In the genomic region with DNA sequence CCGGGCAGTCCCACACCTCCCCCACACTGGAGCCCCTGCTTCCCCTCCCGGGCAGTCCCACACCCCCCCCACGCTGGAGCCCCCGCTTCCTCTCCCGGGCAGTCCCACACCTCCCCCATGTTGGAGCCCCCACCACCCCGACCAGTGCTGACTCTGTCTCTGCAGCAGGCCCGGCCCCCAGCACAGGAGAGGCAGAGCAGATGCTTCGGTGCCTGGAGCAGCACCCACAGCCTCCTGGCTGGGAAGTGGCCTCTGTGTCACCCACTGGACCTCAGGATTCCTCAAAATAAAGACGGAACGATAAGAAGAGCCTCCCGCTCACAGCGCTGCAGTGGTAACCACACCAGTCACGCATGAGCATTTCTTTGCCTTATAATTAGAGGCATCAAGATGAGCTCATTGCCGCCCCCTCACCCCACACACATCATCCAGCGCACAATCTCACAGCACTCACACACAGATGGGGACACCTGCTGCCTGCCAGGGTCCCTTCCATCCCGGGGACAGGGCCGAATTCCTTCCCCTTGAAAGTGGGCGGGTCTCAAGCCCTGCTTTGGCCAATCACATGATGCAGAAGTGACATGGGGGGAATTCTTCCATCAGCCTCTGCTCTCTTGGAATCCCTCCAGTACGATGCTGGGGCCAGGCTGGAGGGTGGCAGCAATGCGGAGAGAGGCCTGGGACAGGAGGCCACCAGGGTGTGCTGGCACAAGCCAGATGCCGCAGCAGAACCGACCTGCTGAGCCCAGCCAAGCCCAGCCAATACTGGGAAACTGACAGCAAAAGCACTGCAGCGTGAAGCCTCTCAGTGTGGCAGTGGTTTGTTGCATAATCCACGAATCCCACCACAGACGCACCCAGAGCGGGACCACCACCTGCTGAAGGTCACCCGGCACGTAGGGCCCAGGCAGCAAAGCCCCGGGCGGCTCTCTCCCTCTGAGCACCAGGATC, we compare ENCODE assay signal across 2 cellular contexts.
TF ChIP-seq lines count a peak whose summit lies in the region.

No MANE protein-coding gene starts in this region.

TF ChIP-seq in HEK293T, 16 proteins besides CTCF, POLR2A, EP300 and RAD21:
- 0 out of 2 replicates have a peak, but pooled peaks have one; percentile 18 for TF ChIP-seq L3MBTL2 (conservative IDR thresholded peaks at IDR 0.05)
- no peak for TF ChIP-seq ZNF384 (IDR thresholded peaks at IDR 0.05)

TF ChIP-seq in GM12878, 131 proteins besides CTCF, POLR2A, EP300 and RAD21:
- TF ChIP-seq BCL11A (IDR thresholded peaks at IDR 0.05; ENCODE audit: low read depth, low read length), result peak; percentile 88
- TF ChIP-seq CREM (IDR thresholded peaks at IDR 0.05; ENCODE audit: low read depth), result peak; percentile 65; the same call in 1 of the 2 replicates
- 0 out of 2 replicates have a peak, but pooled peaks have one; percentile 6 for TF ChIP-seq RELB (IDR thresholded peaks at IDR 0.05; ENCODE audit: low read depth)
- peak; percentile 81 for TF ChIP-seq TCF12 (IDR thresholded peaks at IDR 0.05; ENCODE audit: low read depth, low read length)
- TF ChIP-seq RUNX3 (IDR thresholded peaks at IDR 0.05; ENCODE audit: low read length), result peak; percentile 94
- TF ChIP-seq YY1 (IDR thresholded peaks at IDR 0.05; ENCODE audit: low read depth, low read length), result 0 out of 2 replicates have a peak, but pooled peaks have one; percentile 12
- TF ChIP-seq, protein P1, sequence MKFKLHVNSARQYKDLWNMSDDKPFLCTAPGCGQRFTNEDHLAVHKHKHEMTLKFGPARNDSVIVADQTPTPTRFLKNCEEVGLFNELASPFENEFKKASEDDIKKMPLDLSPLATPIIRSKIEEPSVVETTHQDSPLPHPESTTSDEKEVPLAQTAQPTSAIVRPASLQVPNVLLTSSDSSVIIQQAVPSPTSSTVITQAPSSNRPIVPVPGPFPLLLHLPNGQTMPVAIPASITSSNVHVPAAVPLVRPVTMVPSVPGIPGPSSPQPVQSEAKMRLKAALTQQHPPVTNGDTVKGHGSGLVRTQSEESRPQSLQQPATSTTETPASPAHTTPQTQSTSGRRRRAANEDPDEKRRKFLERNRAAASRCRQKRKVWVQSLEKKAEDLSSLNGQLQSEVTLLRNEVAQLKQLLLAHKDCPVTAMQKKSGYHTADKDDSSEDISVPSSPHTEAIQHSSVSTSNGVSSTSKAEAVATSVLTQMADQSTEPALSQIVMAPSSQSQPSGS (IDR thresholded peaks at IDR 0.05; ENCODE audit: low read length), result peak; percentile 92
- TF ChIP-seq NFYA (IDR thresholded peaks at IDR 0.05; ENCODE audit: borderline replicate concordance, low read depth, low read length), result no peak
- TF ChIP-seq SMARCA5 (IDR thresholded peaks at IDR 0.05), result no peak
- peak; percentile 86 for TF ChIP-seq ATF7 (IDR thresholded peaks at IDR 0.05; ENCODE audit: low read depth)
- TF ChIP-seq SIN3A (IDR thresholded peaks at IDR 0.05; ENCODE audit: low read depth, low read length), result no peak
- peak; percentile 91 for TF ChIP-seq EED (IDR thresholded peaks at IDR 0.05; ENCODE audit: low read depth)
- TF ChIP-seq CBX5 (IDR thresholded peaks at IDR 0.05; ENCODE audit: low read depth), result 0 out of 2 replicates have a peak, but pooled peaks have one; percentile 33
- peak; percentile 71 for TF ChIP-seq CREB1 (IDR thresholded peaks at IDR 0.05; ENCODE audit: low read depth)
- TF ChIP-seq PAX5 (IDR thresholded peaks at IDR 0.05; ENCODE audit: borderline replicate concordance, low read depth, low read length), result peak; percentile 92
- TF ChIP-seq NFIC (IDR thresholded peaks at IDR 0.05; ENCODE audit: low read depth, low read length), result peak; percentile 63; the same call in 1 of the 2 replicates
- TF ChIP-seq, protein P2, sequence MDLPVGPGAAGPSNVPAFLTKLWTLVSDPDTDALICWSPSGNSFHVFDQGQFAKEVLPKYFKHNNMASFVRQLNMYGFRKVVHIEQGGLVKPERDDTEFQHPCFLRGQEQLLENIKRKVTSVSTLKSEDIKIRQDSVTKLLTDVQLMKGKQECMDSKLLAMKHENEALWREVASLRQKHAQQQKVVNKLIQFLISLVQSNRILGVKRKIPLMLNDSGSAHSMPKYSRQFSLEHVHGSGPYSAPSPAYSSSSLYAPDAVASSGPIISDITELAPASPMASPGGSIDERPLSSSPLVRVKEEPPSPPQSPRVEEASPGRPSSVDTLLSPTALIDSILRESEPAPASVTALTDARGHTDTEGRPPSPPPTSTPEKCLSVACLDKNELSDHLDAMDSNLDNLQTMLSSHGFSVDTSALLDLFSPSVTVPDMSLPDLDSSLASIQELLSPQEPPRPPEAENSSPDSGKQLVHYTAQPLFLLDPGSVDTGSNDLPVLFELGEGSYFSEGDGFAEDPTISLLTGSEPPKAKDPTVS (IDR thresholded peaks at IDR 0.05; ENCODE audit: low read depth, low read length), result no peak
- TF ChIP-seq MTA2 (IDR thresholded peaks at IDR 0.05; ENCODE audit: low read depth), result peak; percentile 75
- TF ChIP-seq MEF2B (IDR thresholded peaks at IDR 0.05; ENCODE audit: partially characterized antibody, poor library complexity, severe bottlenecking), result peak; percentile 13
- TF ChIP-seq EGR1 (IDR thresholded peaks at IDR 0.05; ENCODE audit: borderline replicate concordance in 1 of 2, low read depth in 2 of 2, low read length in 2 of 2), result peak in 1 of 2 experiments; percentile 97; a peak in 2 of 3 replicates
- peak in 1 of 2 experiments; percentile 32; a peak in 1 of 4 replicates for TF ChIP-seq BHLHE40 (IDR thresholded peaks at IDR 0.05; ENCODE audit: borderline replicate concordance in 1 of 2, low read depth in 2 of 2, low read length in 1 of 2)
- TF ChIP-seq IKZF1 (conservative IDR thresholded peaks at IDR 0.05), result peak; percentile 75
- peak; percentile 70 to 71 for TF ChIP-seq IKZF2 (IDR thresholded peaks at IDR 0.05)
- TF ChIP-seq SMAD5 (IDR thresholded peaks at IDR 0.05; ENCODE audit: low read depth), result no peak
- TF ChIP-seq NR2C2 (IDR thresholded peaks at IDR 0.05; ENCODE audit: borderline replicate concordance, control insufficient read depth, insufficient read length, low read depth), result no peak
- peak; percentile 49; the same call in 1 of the 2 replicates for TF ChIP-seq HDGF (IDR thresholded peaks at IDR 0.05)
- TF ChIP-seq JUNB (IDR thresholded peaks at IDR 0.05), result peak; percentile 57; the same call in 1 of the 2 replicates
